Comparison of ENCODE assay signal across 1 cellular context in the genomic region with DNA sequence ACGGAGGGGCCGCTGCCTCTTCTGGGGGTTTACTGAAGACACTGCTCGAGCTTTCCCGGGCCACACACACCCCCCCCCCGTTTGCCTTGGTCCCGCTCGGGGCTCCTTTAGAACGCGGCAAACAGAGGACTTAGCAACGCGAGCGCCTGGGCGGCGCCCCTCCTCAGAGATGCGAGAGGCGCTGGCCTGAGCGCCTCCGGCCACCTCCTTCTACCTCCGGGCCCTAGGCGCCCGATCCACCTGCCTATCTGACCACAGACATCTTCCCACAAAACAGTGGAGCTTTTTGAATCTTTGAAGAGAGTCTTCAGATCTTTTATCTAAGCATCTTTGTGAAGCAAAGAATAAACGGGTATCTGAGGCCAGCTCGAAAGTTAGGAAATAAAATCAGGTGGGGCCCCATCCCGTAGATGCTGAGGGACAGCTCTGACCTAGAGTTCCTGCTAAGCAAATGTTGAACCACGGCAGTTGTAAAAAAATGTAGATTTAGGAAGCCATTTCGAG.
A peak's percentile ranks its signal among the peaks of the same experiment; 100 is the strongest.
TF ChIP-seq lines count a peak whose summit lies in the region.

No MANE protein-coding gene starts in this region.

TF ChIP-seq in H1, 55 proteins besides CTCF, POLR2A, EP300 and RAD21 (continued from another document):
- TF ChIP-seq SIN3A (conservative IDR thresholded peaks at IDR 0.05 in 1 of 2, IDR thresholded peaks at IDR 0.05 in 1 of 2; ENCODE audit: low read depth in 1 of 2, low read length in 2 of 2), result 0 out of 4 replicates have a peak, but pooled peaks of 1 of the 2 experiments have one; percentile 12
- peak; percentile 39 for TF ChIP-seq ASH2L (IDR thresholded peaks at IDR 0.05; ENCODE audit: low read length)
- TF ChIP-seq TAF1 (IDR thresholded peaks at IDR 0.05; ENCODE audit: low read depth, low read length), result peak; percentile 67; the same call in 1 of the 2 replicates
- TF ChIP-seq BACH1 (IDR thresholded peaks at IDR 0.05; ENCODE audit: low read length), result no peak
- peak; percentile 14; the same call in 1 of the 2 replicates for TF ChIP-seq E2F6 (IDR thresholded peaks at IDR 0.05)
- peak; percentile 71; the same call in 1 of the 2 replicates for TF ChIP-seq TBP (IDR thresholded peaks at IDR 0.05; ENCODE audit: low read depth, low read length)
- TF ChIP-seq RXRA (IDR thresholded peaks at IDR 0.05; ENCODE audit: insufficient read depth, low read depth, low read length), result no peak
- no peak for TF ChIP-seq CEBPB (IDR thresholded peaks at IDR 0.05; ENCODE audit: low read depth, low read length)
- TF ChIP-seq CBX5 (IDR thresholded peaks at IDR 0.05; ENCODE audit: low read depth, low read length), result no peak
- 0 out of 2 replicates have a peak, but pooled peaks have one; percentile 7 for TF ChIP-seq CHD1 (IDR thresholded peaks at IDR 0.05; ENCODE audit: low read depth, low read length)
- TF ChIP-seq, protein P1, sequence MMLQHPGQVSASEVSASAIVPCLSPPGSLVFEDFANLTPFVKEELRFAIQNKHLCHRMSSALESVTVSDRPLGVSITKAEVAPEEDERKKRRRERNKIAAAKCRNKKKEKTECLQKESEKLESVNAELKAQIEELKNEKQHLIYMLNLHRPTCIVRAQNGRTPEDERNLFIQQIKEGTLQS (IDR thresholded peaks at IDR 0.05; ENCODE audit: insufficient read depth, low read depth, low read length), result no peak
- no peak for TF ChIP-seq EZH2 (IDR thresholded peaks at IDR 0.05; ENCODE audit: low read depth, low read length, severe bottlenecking)
- no peak for TF ChIP-seq BCL11A (IDR thresholded peaks at IDR 0.05; ENCODE audit: low read depth in 2 of 2, low read length in 2 of 2)
